In the genomic region with DNA sequence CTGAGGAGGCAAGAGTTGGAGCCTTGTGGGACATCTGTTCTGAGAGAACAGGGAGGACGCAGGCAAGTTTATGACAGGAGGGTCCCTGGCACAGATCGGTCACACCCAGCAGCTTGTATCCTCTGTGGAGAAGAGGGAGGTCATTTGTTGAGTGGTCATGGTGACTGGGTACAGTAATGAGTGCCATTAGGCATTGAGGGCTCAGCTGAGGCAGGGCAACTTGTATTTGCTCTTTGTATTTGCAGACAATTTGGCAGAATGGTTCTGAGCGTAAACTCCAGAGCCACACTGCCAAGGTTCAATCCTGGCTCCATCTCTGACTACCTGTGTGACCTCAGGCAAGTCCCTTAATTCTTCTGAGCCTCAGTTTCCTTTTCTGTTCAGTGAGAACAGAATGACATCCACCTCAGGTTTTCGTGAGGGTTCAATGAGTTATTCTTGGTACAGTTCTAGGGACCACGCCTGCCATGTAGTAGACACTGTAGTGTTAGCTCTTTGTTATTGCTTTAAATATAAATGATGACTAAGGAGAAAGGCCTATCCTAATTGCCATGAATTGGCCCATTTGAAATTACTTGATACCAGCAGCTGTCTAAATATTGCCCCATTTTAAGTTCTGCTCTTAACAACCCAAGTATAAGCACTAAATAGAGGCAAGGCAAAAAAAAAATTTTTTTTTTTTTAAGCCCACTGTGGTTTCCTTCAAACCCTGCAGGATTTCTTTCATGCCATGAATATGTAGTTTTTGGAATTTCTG, we compare ENCODE assay signal across 10 cellular contexts.
A peak's percentile ranks its signal among the peaks of the same experiment; 100 is the strongest.
DNase-seq lines count a peak whose midpoint lies in the region; ATAC-seq and TF ChIP-seq lines count a peak whose summit lies in the region.
"Had no signal": no experiment of that assay in that cellular context is flagged by ENCODE, and none has a peak within 500 bp of the region (broad histone marks: within the 10 kb centered on the region; RNA-seq: fewer than 3 reads in every experiment).

No MANE protein-coding gene starts in this region.

- no peak for TF ChIP-seq POLR2A in breast epithelium (IDR thresholded peaks at IDR 0.05)

- no peak overlapping the region for H3K4me3 Mint-ChIP-seq in MCF 10A (ENCODE audit: unreplicated experiment)
- H3K4me3 Mint-ChIP-seq: nephron had no signal

- H3K4me1 Mint-ChIP-seq in MCF 10A (ENCODE audit: insufficient read depth, unreplicated experiment): peaks cover 21% of the 10 kb centered on the region

- no peaks in the 10 kb centered on the region for H3K9me3 ChIP-seq in breast epithelium
- no peaks in the 10 kb centered on the region for H3K9me3 ChIP-seq in RWPE2 (ENCODE audit: severe bottlenecking)
- H3K9me3 ChIP-seq in left lung: no peaks in the 10 kb centered on the region
- H3K9me3 ChIP-seq in upper lobe of right lung: no peaks in the 10 kb centered on the region

- no peak for ATAC-seq in RWPE2 (ENCODE audit: low read depth)
- no peak for ATAC-seq in left lung
- no peak for ATAC-seq in upper lobe of right lung
- no peak for ATAC-seq in GM19463 (IDR thresholded peaks at IDR 0.05; ENCODE audit: unreplicated experiment)

- no peak overlapping the region for H3K27ac Mint-ChIP-seq in MCF 10A (ENCODE audit: low read depth, unreplicated experiment)

- intact Hi-C loops in breast epithelium (cut with DNase I; ENCODE audit: low total_unique reads) (no loop called here), MCF 10A (cut with micrococcal nuclease) (no loop called here), left lung (cut with DNase I) (no loop called here), upper lobe of right lung (cut with DNase I) (no loop called here)

- H3K4me3 ChIP-seq in breast epithelium (no peak overlapping the region), RWPE2 (ENCODE audit: severe bottlenecking) (no peak overlapping the region), left lung (no peak overlapping the region), upper lobe of right lung (no peak overlapping the region)

- H3K4me1 ChIP-seq in breast epithelium: peaks cover 0 to 6% of the 10 kb centered on the region in 2 donors
- H3K4me1 ChIP-seq in RWPE2 (ENCODE audit: insufficient read depth, poor library complexity, severe bottlenecking): peaks cover 25% of the 10 kb centered on the region
- peaks cover 4 to 47% of the 10 kb centered on the region in 2 donors for H3K4me1 ChIP-seq in left lung
- peaks cover 38% of the 10 kb centered on the region for H3K4me1 ChIP-seq in upper lobe of right lung

- H3K27me3 Mint-ChIP-seq in MCF 10A (ENCODE audit: insufficient read depth, unreplicated experiment): no peaks in the 10 kb centered on the region

- DNase-seq in breast epithelium (ENCODE audit: low spot score in 2 of 2) (no peak), MCF 10A (ENCODE audit: unreplicated experiment) (no peak), RWPE2 (ENCODE audit: low spot score) (no peak), left lung (no peak), upper lobe of right lung (no peak), NCI-H2227 (lab: John Stamatoyannopoulos, UW; ENCODE audit: unreplicated experiment) (no peak)
- no peak for DNase-seq in stimulated activated CD4-positive, alpha-beta T cell treated with anti-CD3 and anti-CD28 coated beads, Interleukin-2, amount 100 ng/mL, for 24 hours
- DNase-seq: NCI-H524 had no signal

- BruUV-seq in MCF 10A (replicated peaks; lab: Mats Ljungman, UMichigan): no TSS peak

- POLR2A ChIA-PET in MCF 10A (lab: Yijun Ruan, JAX): interaction anchor here (0.6 to 2.5 kb wide), 5 partner anchors 8 to 861 kb away, joined by 4 to 10 read pairs (median 6); no protein-coding TSS in a partner anchor

- H3K36me3 Mint-ChIP-seq in MCF 10A (ENCODE audit: insufficient read depth, unreplicated experiment): peaks cover 7% of the 10 kb centered on the region

- H3K27ac ChIP-seq in breast epithelium (peak overlapping the region; percentile 39 to 84), RWPE2 (ENCODE audit: poor library complexity, severe bottlenecking) (peak overlapping the region; percentile 8), left lung (peak overlapping the region; percentile 30 to 70), upper lobe of right lung (peak overlapping the region; percentile 72)

- H3K9me3 Mint-ChIP-seq in MCF 10A (ENCODE audit: unreplicated experiment): no peaks in the 10 kb centered on the region
- H3K9me3 Mint-ChIP-seq: nephron had no signal

- no peaks in the 10 kb centered on the region for H3K27me3 ChIP-seq in breast epithelium
- H3K27me3 ChIP-seq in RWPE2 (ENCODE audit: insufficient read depth, poor library complexity, severe bottlenecking): no peaks in the 10 kb centered on the region
- H3K27me3 ChIP-seq in left lung: no peaks in the 10 kb centered on the region
- H3K27me3 ChIP-seq in upper lobe of right lung: no peaks in the 10 kb centered on the region

- CTCF ChIA-PET in MCF 10A (lab: Yijun Ruan, JAX): interaction anchor here (0.5 to 0.8 kb wide), 2 partner anchors 264 to 864 kb away, joined by 3 to 4 read pairs; no protein-coding TSS in a partner anchor

- TF ChIP-seq CTCF in breast epithelium (IDR thresholded peaks at IDR 0.05) (no peak), MCF 10A (IDR thresholded peaks at IDR 0.05; ENCODE audit: unreplicated experiment) (no peak), RWPE2 (IDR thresholded peaks at IDR 0.05; ENCODE audit: poor library complexity, severe bottlenecking) (no peak), left lung (IDR thresholded peaks at IDR 0.05) (no peak), upper lobe of right lung (IDR thresholded peaks at IDR 0.05) (no peak)

- H3K36me3 ChIP-seq in breast epithelium: no peaks in the 10 kb centered on the region
- no peaks in the 10 kb centered on the region for H3K36me3 ChIP-seq in RWPE2 (ENCODE audit: low read depth)
- H3K36me3 ChIP-seq in left lung: no peaks in the 10 kb centered on the region
- H3K36me3 ChIP-seq in upper lobe of right lung: no peaks in the 10 kb centered on the region

Comparison
In these comparisons a context has a peak if more than half of its experiments do, and no peak if none do; other contexts are left out.
1. H3K27ac ChIP-seq: peak in every context shown above with its lines; median percentile 72 in upper lobe of right lung; 62 in breast epithelium; 50 in left lung; 8 in RWPE2.